Comparison of ENCODE assay signal across 8 cellular contexts in the genomic region with DNA sequence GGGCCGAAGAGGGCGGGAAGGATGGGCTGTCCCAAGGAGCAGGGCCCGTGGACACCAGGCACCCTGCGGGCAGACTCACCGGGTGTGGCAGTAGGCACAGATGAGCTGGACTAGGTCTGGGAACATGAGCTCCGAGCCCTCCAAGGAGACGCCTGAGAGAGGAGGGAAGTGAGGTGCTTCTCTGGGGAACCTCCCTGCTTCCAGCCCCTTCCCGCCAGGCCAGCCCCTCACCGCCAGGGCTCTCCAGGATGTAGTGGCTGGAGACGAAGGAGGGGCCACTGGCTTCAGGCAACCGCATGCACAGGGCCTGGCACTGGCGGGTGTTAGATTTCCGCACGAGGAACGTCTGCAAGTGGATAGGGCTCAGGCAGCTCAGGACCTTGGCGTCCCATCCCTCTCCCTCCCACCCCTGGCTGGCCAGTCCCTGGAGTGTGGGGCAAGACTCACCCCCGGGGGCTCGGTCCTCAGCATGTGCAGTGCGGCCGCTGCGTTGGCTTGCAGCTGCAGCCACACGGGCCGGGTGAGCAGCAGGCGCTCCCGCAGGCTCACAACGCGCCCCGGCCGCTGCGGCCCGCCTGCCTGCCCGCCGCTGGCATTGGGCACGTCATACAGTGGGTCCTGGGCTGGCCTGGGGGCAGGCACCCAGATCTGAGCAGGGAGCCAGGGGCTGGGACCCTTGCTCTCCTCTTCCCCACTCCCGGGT. TPM values are rescaled to one million over a fixed set of nuclear protein-coding genes. Genes with fewer than 3 reads are reported as not detected.
DNase-seq lines count a peak whose midpoint lies in the region; ATAC-seq, FAIRE-seq and TF ChIP-seq lines count a peak whose summit lies in the region.

No MANE protein-coding gene starts in this region.

- H2AFZ ChIP-seq in GM23338 (no peak overlapping the region), endothelial cell of umbilical vein (ENCODE audit: low read depth, low read length) (peak overlapping the region; percentile 0)

- TF ChIP-seq CTCF in GM23338 (conservative IDR thresholded peaks at IDR 0.05; ENCODE audit: low read depth in 2 of 2) (no peak), endothelial cell of umbilical vein (IDR thresholded peaks at IDR 0.05; ENCODE audit: extremely low read depth in 1 of 2, insufficient read depth in 1 of 2, low read depth in 1 of 2, low read length in 2 of 2) (peak in 1 of 2 donors; percentile 1)

- H3K9ac ChIP-seq in endothelial cell of umbilical vein (replicated peaks; ENCODE audit: extremely low read depth, insufficient read depth, low read length) (peak overlapping the region; percentile 85), mucosa of stomach (ENCODE audit: low read length) (peak overlapping the region; percentile 79)

- 0 out of 2 replicates have a peak, but pooled peaks cover 6% of the 10 kb centered on the region for H3F3A ChIP-seq in GM23338 (replicated peaks; ENCODE audit: low read depth)

- no peak overlapping the region for H3K27ac Mint-ChIP-seq in GM23338

- POLR2A ChIA-PET in endothelial cell of umbilical vein (lab: Charles Lee), result interaction anchor here (1.4 to 1.6 kb wide), 3 partner anchors 9 to 46 kb away, joined by 3 to 6 read pairs (median 4); partner anchors contain the start of genes BRMS1 and YIF1A

- H3K36me3 ChIP-seq in GM23338 (ENCODE audit: insufficient read depth) (no peaks in the 10 kb centered on the region; the same call in 1 of the 2 replicates), SJCRH30 (no peaks in the 10 kb centered on the region), endothelial cell of umbilical vein (ENCODE audit: control insufficient read depth in 2 of 2, extremely low read depth in 1 of 2, insufficient read depth in 2 of 2, low read length in 2 of 2) (peaks cover 0 to 10% of the 10 kb centered on the region in 2 experiments), mucosa of stomach (ENCODE audit: control insufficient read depth, insufficient read depth, low read length) (peaks cover 8% of the 10 kb centered on the region)

- H4K20me1 ChIP-seq in GM23338 (replicated peaks; ENCODE audit: insufficient read depth) (no peaks in the 10 kb centered on the region; the same call in 1 of the 2 replicates), endothelial cell of umbilical vein (replicated peaks; ENCODE audit: control insufficient read depth, extremely low read depth, insufficient read depth, low read length) (no peaks in the 10 kb centered on the region)

- peaks cover 4% of the 10 kb centered on the region for H3K27me3 Mint-ChIP-seq in GM23338 (ENCODE audit: insufficient read depth, low read depth, poor library complexity)

- peaks cover 7% of the 10 kb centered on the region for H3K36me3 Mint-ChIP-seq in GM23338 (ENCODE audit: low read depth)

- intact Hi-C loops in endothelial cell of umbilical vein (cut with micrococcal nuclease), result loop anchor here (1.0 to 2.0 kb wide), 3 partner anchors 7 to 23 kb away; partner anchors contain the start of gene BRMS1

- H3K27ac ChIP-seq in GM23338 (ENCODE audit: low read depth), result no peak overlapping the region
- H3K27ac ChIP-seq in SJCRH30, result peak overlapping the region; percentile 31
- H3K27ac ChIP-seq in endothelial cell of umbilical vein (ENCODE audit: insufficient read depth, low read depth, low read length), result peak overlapping the region; percentile 91

- H3K79me2 ChIP-seq in GM23338 (replicated peaks; ENCODE audit: insufficient read depth), result no peaks in the 10 kb centered on the region
- no peaks in the 10 kb centered on the region for H3K79me2 ChIP-seq in endothelial cell of umbilical vein (ENCODE audit: control insufficient read depth, insufficient read depth, low read length)

- H3K4me2 ChIP-seq in GM23338 (peak overlapping the region; percentile 82), endothelial cell of umbilical vein (ENCODE audit: insufficient read depth, low read length) (peak overlapping the region; percentile 53)

- dilution Hi-C loops in endothelial cell of umbilical vein (cut with MboI; ENCODE audit: extremely low pct_ligation_motif_present, low sequenced_read_pairs), result no loop called here

- BruUV-seq in endothelial cell of umbilical vein (replicated peaks; lab: Mats Ljungman, UMichigan), result TSS peak; percentile 13

- H3K4me1 ChIP-seq in GM23338 (ENCODE audit: insufficient read depth) (peaks cover 16% of the 10 kb centered on the region; the same call in 1 of the 2 replicates), SJCRH30 (peaks cover 15% of the 10 kb centered on the region), endothelial cell of umbilical vein (ENCODE audit: control insufficient read depth, extremely low read depth, insufficient read depth, low read length) (peaks cover 18% of the 10 kb centered on the region), mucosa of stomach (ENCODE audit: control insufficient read depth, insufficient read depth, low read length) (peaks cover 21% of the 10 kb centered on the region)

- no peaks in the 10 kb centered on the region for H3K9me2 ChIP-seq in GM23338 (ENCODE audit: insufficient read depth)

- H3K4me3 Mint-ChIP-seq in GM23338, result peak overlapping the region; percentile 83

- H3K9me3 ChIP-seq in SJCRH30 (replicated peaks) (no peaks in the 10 kb centered on the region), endothelial cell of umbilical vein (replicated peaks; ENCODE audit: control insufficient read depth, insufficient read depth, low read length) (no peaks in the 10 kb centered on the region), mucosa of stomach (ENCODE audit: control insufficient read depth, low read length) (no peaks in the 10 kb centered on the region)

- H3K4me1 Mint-ChIP-seq in GM23338, result peaks cover 18% of the 10 kb centered on the region

- H3K9me1 ChIP-seq in endothelial cell of umbilical vein (replicated peaks; ENCODE audit: control insufficient read depth, extremely low read depth, insufficient read depth, low read length), result no peaks in the 10 kb centered on the region

- no peaks in the 10 kb centered on the region for H3K27me3 ChIP-seq in GM23338 (ENCODE audit: insufficient read depth)
- no peaks in the 10 kb centered on the region for H3K27me3 ChIP-seq in SJCRH30
- no peaks in the 10 kb centered on the region for H3K27me3 ChIP-seq in endothelial cell of umbilical vein (ENCODE audit: control insufficient read depth in 2 of 2, insufficient read depth in 2 of 2, low read length in 2 of 2)
- no peaks in the 10 kb centered on the region for H3K27me3 ChIP-seq in mucosa of stomach (ENCODE audit: control insufficient read depth, insufficient read depth, low read length)

- FAIRE-seq in endothelial cell of umbilical vein (lab: Jason Lieb, UNC), result peak; percentile 81

- no peak for TF ChIP-seq POLR2A in endothelial cell of umbilical vein (IDR thresholded peaks at IDR 0.05; ENCODE audit: low read depth, low read length)

- peak; percentile 52 for ATAC-seq in GM23338
- no peak for ATAC-seq in GM21390 (IDR thresholded peaks at IDR 0.05; ENCODE audit: unreplicated experiment)
- ATAC-seq in HG03378 (IDR thresholded peaks at IDR 0.05; ENCODE audit: unreplicated experiment), result no peak

- H3K4me3 ChIP-seq in GM23338 (peak overlapping the region; percentile 60), SJCRH30 (peak overlapping the region; percentile 55), endothelial cell of umbilical vein (replicated peaks in 1 of 3; ENCODE audit: insufficient read depth in 1 of 3, low read depth in 1 of 3, low read length in 3 of 3) (peak overlapping the region; percentile 12 to 54 (median 48)), mucosa of stomach (ENCODE audit: low read length) (peak overlapping the region; percentile 83)

- no peaks in the 10 kb centered on the region for H3K9me3 Mint-ChIP-seq in GM23338

- DNase-seq in GM23338 (ENCODE audit: low spot score) (peak; percentile 72), SJCRH30 (peak; percentile 55 to 57), endothelial cell of umbilical vein (ENCODE audit: low read depth, low spot score) (peak; percentile 53), medulla oblongata (ENCODE audit: extremely low spot score) (no peak), NCI-H446 (lab: John Stamatoyannopoulos, UW) (no peak)

- CTCF ChIA-PET in endothelial cell of umbilical vein (lab: Charles Lee), result interaction anchor here (0.6 to 8.7 kb wide), 8 partner anchors 9 to 53 kb away, joined by 3 to 225 read pairs (median 6); partner anchors contain the start of genes BRMS1 and CD248

RNA-seq across cellular contexts. Expression of gene RIN1, which starts 0.6 kb away (rescaled TPM):
- total RNA-seq in GM23338 (2014; rRNA removed; shearing (Covaris generic)), result 3.7 and 8.2 TPM in 2 replicates
- 1.9 and 2.5 TPM in 2 replicates for polyA plus RNA-seq in GM23338 (2016; fragmentation: Nextera tagmentation; extraction: Ambion mirVana)
- 1.2 and 1.6 TPM in 2 replicates for total RNA-seq in SJCRH30 (2014; rRNA removed; shearing (Covaris generic))
- total RNA-seq in endothelial cell of umbilical vein, result 9.1 and 10.2 TPM in 2 replicates
- 4.4 and 4.7 TPM in 2 replicates for polyA plus RNA-seq in endothelial cell of umbilical vein
- 2.3 and 3.1 TPM in 2 replicates for polyA plus RNA-seq in endothelial cell of umbilical vein (2011; cell fraction: cytosol; rRNA removed)
- 10.3 and 10.8 TPM in 2 replicates for polyA plus RNA-seq in endothelial cell of umbilical vein (2011; cell fraction: nucleus; rRNA removed)
- 7.1 TPM in 2 replicates for polyA plus RNA-seq in endothelial cell of umbilical vein (2012)
- 1.1 and 1.9 TPM in 2 replicates for polyA minus RNA-seq in endothelial cell of umbilical vein
- polyA minus RNA-seq in endothelial cell of umbilical vein (2011; cell fraction: cytosol; rRNA and poly(A)+ RNA removed), result 17.3 TPM
- 3.7 and 6.7 TPM in 2 replicates for polyA minus RNA-seq in endothelial cell of umbilical vein (2011; cell fraction: nucleus; rRNA and poly(A)+ RNA removed)

RNA-seq across cellular contexts. Expression of gene BRMS1, which starts 9.2 kb away (rescaled TPM):
- total RNA-seq in GM23338 (2014; rRNA removed; shearing (Covaris generic)), result 53.6 and 59.1 TPM in 2 replicates
- polyA plus RNA-seq in GM23338 (2016; fragmentation: Nextera tagmentation; extraction: Ambion mirVana) (61.7 and 62.2 TPM in 2 replicates), endothelial cell of umbilical vein (43.8 and 51.4 TPM in 2 replicates)
- 40.5 and 42.9 TPM in 2 replicates for total RNA-seq in SJCRH30 (2014; rRNA removed; shearing (Covaris generic))
- 51.1 and 53.1 TPM in 2 replicates for total RNA-seq in endothelial cell of umbilical vein
- polyA plus RNA-seq in endothelial cell of umbilical vein (2011; cell fraction: cytosol; rRNA removed), result 48.6 and 55.7 TPM in 2 replicates
- polyA plus RNA-seq in endothelial cell of umbilical vein (2011; cell fraction: nucleus; rRNA removed), result 37.6 and 44.7 TPM in 2 replicates
- 45.8 and 49.6 TPM in 2 replicates for polyA plus RNA-seq in endothelial cell of umbilical vein (2012)
- 14.6 and 16.2 TPM in 2 replicates for polyA minus RNA-seq in endothelial cell of umbilical vein
- polyA minus RNA-seq in endothelial cell of umbilical vein (2011; cell fraction: cytosol; rRNA and poly(A)+ RNA removed), result 27.4 TPM
- polyA minus RNA-seq in endothelial cell of umbilical vein (2011; cell fraction: nucleus; rRNA and poly(A)+ RNA removed), result 8.8 and 8.9 TPM in 2 replicates

RNA-seq across cellular contexts. Expression of gene B4GAT1, which starts 11.7 kb away (rescaled TPM):
- 41.9 TPM in 2 replicates for total RNA-seq in GM23338 (2014; rRNA removed; shearing (Covaris generic))
- polyA plus RNA-seq in GM23338 (2016; fragmentation: Nextera tagmentation; extraction: Ambion mirVana) (23.5 and 26.7 TPM in 2 replicates), endothelial cell of umbilical vein (21.6 and 23.7 TPM in 2 replicates)
- 7.7 and 8.0 TPM in 2 replicates for total RNA-seq in SJCRH30 (2014; rRNA removed; shearing (Covaris generic))
- total RNA-seq in endothelial cell of umbilical vein, result 21.2 and 22.7 TPM in 2 replicates
- polyA plus RNA-seq in endothelial cell of umbilical vein (2011; cell fraction: cytosol; rRNA removed), result 14.1 and 15.5 TPM in 2 replicates
- 7.4 and 8.1 TPM in 2 replicates for polyA plus RNA-seq in endothelial cell of umbilical vein (2011; cell fraction: nucleus; rRNA removed)
- 29.7 and 30.5 TPM in 2 replicates for polyA plus RNA-seq in endothelial cell of umbilical vein (2012)
- 8.3 and 9.9 TPM in 2 replicates for polyA minus RNA-seq in endothelial cell of umbilical vein
- 7.9 TPM for polyA minus RNA-seq in endothelial cell of umbilical vein (2011; cell fraction: cytosol; rRNA and poly(A)+ RNA removed)
- 1.7 and 2.5 TPM in 2 replicates for polyA minus RNA-seq in endothelial cell of umbilical vein (2011; cell fraction: nucleus; rRNA and poly(A)+ RNA removed)

RNA-seq across cellular contexts. Expression of gene CD248, which starts 18.8 kb away (rescaled TPM):
- total RNA-seq in GM23338 (2014; rRNA removed; shearing (Covaris generic)), result 2.0 and 3.8 TPM in 2 replicates
- 2.4 and 2.7 TPM in 2 replicates for polyA plus RNA-seq in GM23338 (2016; fragmentation: Nextera tagmentation; extraction: Ambion mirVana)
- 0.30 and 0.45 TPM in 2 replicates for total RNA-seq in SJCRH30 (2014; rRNA removed; shearing (Covaris generic))
- not detected in 2 replicates for total RNA-seq in endothelial cell of umbilical vein
- 0.03 and 0.10 TPM in 2 replicates for polyA plus RNA-seq in endothelial cell of umbilical vein
- 0.01 TPM in 1 of 2 replicates, not detected in the other for polyA plus RNA-seq in endothelial cell of umbilical vein (2011; cell fraction: cytosol; rRNA removed)
- polyA plus RNA-seq in endothelial cell of umbilical vein (2011; cell fraction: nucleus; rRNA removed), result 0.04 and 0.07 TPM in 2 replicates
- polyA plus RNA-seq in endothelial cell of umbilical vein (2012), result 0.08 and 0.10 TPM in 2 replicates
- not detected in 2 replicates for polyA minus RNA-seq in endothelial cell of umbilical vein
- polyA minus RNA-seq in endothelial cell of umbilical vein (2011; cell fraction: cytosol; rRNA and poly(A)+ RNA removed), result not detected
- not detected in 2 replicates for polyA minus RNA-seq in endothelial cell of umbilical vein (2011; cell fraction: nucleus; rRNA and poly(A)+ RNA removed)

RNA-seq across cellular contexts. Expression of gene SLC29A2, which starts 35.9 kb away (rescaled TPM):
- 26.3 and 31.1 TPM in 2 replicates for total RNA-seq in GM23338 (2014; rRNA removed; shearing (Covaris generic))
- 26.0 TPM in 2 replicates for polyA plus RNA-seq in GM23338 (2016; fragmentation: Nextera tagmentation; extraction: Ambion mirVana)
- total RNA-seq in SJCRH30 (2014; rRNA removed; shearing (Covaris generic)), result 2.6 TPM in 2 replicates
- 4.8 and 5.2 TPM in 2 replicates for total RNA-seq in endothelial cell of umbilical vein
- 2.4 TPM in 2 replicates for polyA plus RNA-seq in endothelial cell of umbilical vein
- 1.6 and 1.8 TPM in 2 replicates for polyA plus RNA-seq in endothelial cell of umbilical vein (2011; cell fraction: cytosol; rRNA removed)
- polyA plus RNA-seq in endothelial cell of umbilical vein (2011; cell fraction: nucleus; rRNA removed), result 5.7 and 6.3 TPM in 2 replicates
- 1.9 and 2.8 TPM in 2 replicates for polyA plus RNA-seq in endothelial cell of umbilical vein (2012)
- 2.4 TPM in 2 replicates for polyA minus RNA-seq in endothelial cell of umbilical vein
- polyA minus RNA-seq in endothelial cell of umbilical vein (2011; cell fraction: cytosol; rRNA and poly(A)+ RNA removed), result 15.2 TPM
- polyA minus RNA-seq in endothelial cell of umbilical vein (2011; cell fraction: nucleus; rRNA and poly(A)+ RNA removed), result 1.6 and 1.8 TPM in 2 replicates

Comparison
In these comparisons a context has a peak if more than half of its experiments do, and no peak if none do; other contexts are left out.
1. DNase-seq: peak in GM23338 (single experiment), SJCRH30 (2 of 2) and endothelial cell of umbilical vein (single experiment); none in medulla oblongata (single experiment) and NCI-H446 (0 of 2).
2. Peak in every context shown above with its lines, with median percentiles within 50 percentile points of each other: H3K4me3 ChIP-seq.